In the genomic region with DNA sequence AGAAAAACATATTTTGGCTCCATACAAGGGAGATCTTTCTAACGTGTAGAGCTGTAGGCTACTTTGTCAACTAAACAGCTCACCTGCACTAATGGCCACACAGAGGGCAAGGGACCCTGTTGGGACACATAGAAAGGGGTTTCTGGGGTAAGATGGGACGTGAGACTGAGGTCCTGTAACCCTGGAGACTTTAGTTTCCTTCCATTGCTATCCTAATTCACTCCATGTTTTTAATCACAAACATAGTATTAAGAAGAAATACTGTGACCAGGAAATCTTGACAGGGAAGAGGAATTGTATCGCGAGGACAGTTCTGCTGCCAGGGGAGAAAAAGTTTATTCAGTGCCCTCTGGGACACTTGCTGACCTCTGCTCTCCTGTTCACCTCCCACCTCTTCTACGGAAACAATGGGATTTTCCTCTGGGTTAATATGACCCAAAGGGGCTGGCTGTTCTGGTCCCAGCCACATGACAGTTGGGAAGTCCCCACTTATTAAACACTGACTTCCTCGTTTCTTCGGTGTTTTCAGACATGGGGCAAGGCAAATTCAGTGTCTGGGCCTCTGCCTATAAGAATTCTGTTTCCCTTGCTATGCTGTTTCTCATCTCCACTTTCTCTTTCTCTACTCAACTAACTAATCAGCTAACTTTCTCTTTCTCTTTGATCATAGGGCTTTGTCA, we compare ENCODE assay signal across 11 cellular contexts.
DNase-seq lines count a peak whose midpoint lies in the region; ATAC-seq and TF ChIP-seq lines count a peak whose summit lies in the region.
"Had no signal": no experiment of that assay in that cellular context is flagged by ENCODE, and none has a peak within 500 bp of the region (broad histone marks: within the 10 kb centered on the region; RNA-seq: fewer than 3 reads in every experiment).

No MANE protein-coding gene starts in this region.

- no peak overlapping the region for H3K27ac ChIP-seq in MM.1S (ENCODE audit: low read length)
- H3K27ac ChIP-seq: thyroid gland had no signal

- H3K79me2 ChIP-seq in MM.1S (ENCODE audit: low read length), result no peaks in the 10 kb centered on the region

- no peaks in the 10 kb centered on the region for H3K9me3 ChIP-seq in MM.1S (replicated peaks; ENCODE audit: insufficient read depth, low read length)
- H3K9me3 ChIP-seq: thyroid gland had no signal

- no peak for TF ChIP-seq CTCF in MM.1S (IDR thresholded peaks at IDR 0.05; ENCODE audit: low read length)

- H3F3A ChIP-seq in MM.1S (ENCODE audit: insufficient read depth, low read length), result no peaks in the 10 kb centered on the region

- no peak overlapping the region for H3K4me3 ChIP-seq in MM.1S (ENCODE audit: low read length)
- H3K4me3 ChIP-seq: thyroid gland had no signal

- H3K9me2 ChIP-seq in MM.1S (replicated peaks; ENCODE audit: insufficient read depth, low read length), result no peaks in the 10 kb centered on the region

- H3K4me2 ChIP-seq in MM.1S (ENCODE audit: low read depth, low read length), result no peak overlapping the region

- ATAC-seq in GM18511 (IDR thresholded peaks at IDR 0.05; ENCODE audit: unreplicated experiment) (peak; percentile 99), GM21390 (IDR thresholded peaks at IDR 0.05; ENCODE audit: unreplicated experiment) (peak; percentile 97), HG03064 (IDR thresholded peaks at IDR 0.05; ENCODE audit: low read depth, unreplicated experiment) (peak; percentile 95), left lobe of liver (no peak)
- ATAC-seq in stimulated activated naive CD8-positive, alpha-beta T cell treated with anti-CD3 and anti-CD28 coated beads, Interleukin-15, Interleukin-2, amounts not matched to agents 100 U/mL and 50 U/mL, for 24 hours, result no peak

- no peak overlapping the region for H2AFZ ChIP-seq in MM.1S (ENCODE audit: low read length)

- DNase-seq in kidney tubule cell (ENCODE audit: low spot score) (peak; percentile 60), NCI-H69 (lab: John Stamatoyannopoulos, UW) (no peak), MM.1S (no peak), left lobe of liver (ENCODE audit: low spot score) (no peak)
- DNase-seq in stimulated activated naive CD8-positive, alpha-beta T cell treated with anti-CD3 and anti-CD28 coated beads, Interleukin-15, Interleukin-2, amounts not matched to agents 100 U/mL and 50 U/mL, for 24 hours, result no peak
- DNase-seq: activated gamma-delta T cell treated with Interleukin-2 at 50 U/mL for 16 hours, dermis blood vessel endothelial cell, thyroid gland had no signal

- no peak overlapping the region for H3K9ac ChIP-seq in MM.1S (ENCODE audit: low read length)

- no peaks in the 10 kb centered on the region for H3K27me3 ChIP-seq in MM.1S (replicated peaks; ENCODE audit: insufficient read depth, low read length)
- H3K27me3 ChIP-seq: thyroid gland had no signal

- H3K4me1 ChIP-seq in MM.1S (ENCODE audit: low read length), result no peaks in the 10 kb centered on the region
- H3K4me1 ChIP-seq: thyroid gland had no signal

- H3K36me3 ChIP-seq in MM.1S (replicated peaks; ENCODE audit: insufficient read depth, low read length), result no peaks in the 10 kb centered on the region
- H3K36me3 ChIP-seq: thyroid gland had no signal

- no peaks in the 10 kb centered on the region for H4K20me1 ChIP-seq in MM.1S (ENCODE audit: insufficient read depth, low read length)

Comparison
In these comparisons a context has a peak if more than half of its experiments do, and no peak if none do; other contexts are left out.
1. ATAC-seq: peak in GM18511 (single experiment), GM21390 (single experiment) and HG03064 (single experiment); none in stimulated activated naive CD8-positive, alpha-beta T cell treated with anti-CD3 and anti-CD28 coated beads, Interleukin-15, Interleukin-2, amounts not matched to agents 100 U/mL and 50 U/mL, for 24 hours (single experiment) and left lobe of liver (single experiment).